Comparison of ENCODE assay signal across 21 cellular contexts in the genomic region with DNA sequence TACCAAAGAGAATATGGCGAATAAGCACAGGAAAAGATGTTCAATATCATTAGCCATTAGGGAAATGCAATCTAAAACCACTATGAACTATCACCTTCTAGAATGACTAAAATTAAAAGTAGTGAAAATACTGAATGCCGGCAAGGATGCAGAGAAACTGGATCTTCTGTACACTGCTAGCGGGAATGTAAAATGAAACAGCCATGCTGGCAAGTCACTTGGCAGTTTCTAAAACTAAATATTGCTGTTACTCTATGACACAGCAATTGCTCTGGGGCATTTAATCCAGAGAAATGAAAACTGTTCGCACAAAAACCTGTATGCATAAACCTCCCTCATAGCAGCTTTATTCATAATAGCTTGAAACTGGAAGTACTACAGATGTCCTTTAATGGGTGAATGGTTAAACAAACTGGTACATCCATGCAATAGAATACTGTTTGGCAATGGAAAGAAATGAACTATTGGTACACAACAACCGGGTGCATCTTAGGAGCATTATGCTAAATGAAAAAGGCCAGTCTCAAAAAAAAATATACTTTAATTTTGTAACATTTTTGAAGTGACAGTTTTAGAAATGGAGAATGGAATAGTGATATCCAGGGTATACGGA.
"Had no signal": no experiment of that assay in that cellular context is flagged by ENCODE, and none has a peak within 500 bp of the region (broad histone marks: within the 10 kb centered on the region; RNA-seq: fewer than 3 reads in every experiment).

No MANE protein-coding gene starts in this region.

- H3K27ac ChIP-seq: colonic mucosa, gastroesophageal sphincter, neural progenitor cell, spleen, thoracic aorta, upper lobe of left lung had no signal

- ATAC-seq: activated naive CD4-positive, alpha-beta T cell treated with anti-CD3 and anti-CD28 coated beads, Interleukin-2, amount 50 U/mL, for 72 hours; effector memory CD8-positive, alpha-beta T cell; esophagus mucosa; gastroesophageal sphincter; WTC11 had no signal

- H3K36me3 ChIP-seq: colonic mucosa, neural progenitor cell, upper lobe of left lung had no signal

- H3K9me3 ChIP-seq: colonic mucosa, gastroesophageal sphincter, spleen, thoracic aorta, upper lobe of left lung had no signal

- H3K9ac ChIP-seq: neural progenitor cell had no signal

- H3K4me1 ChIP-seq: colonic mucosa, neural progenitor cell had no signal

- H3K27me3 ChIP-seq: colonic mucosa, dorsolateral prefrontal cortex, gastroesophageal sphincter, neural progenitor cell, spleen, upper lobe of left lung had no signal

- H3K4me3 ChIP-seq: colonic mucosa, gastroesophageal sphincter, lung, neural progenitor cell, spleen, thoracic aorta, upper lobe of left lung had no signal

- FAIRE-seq: endothelial cell of umbilical vein had no signal

- DNase-seq: activated T-cell treated with anti-CD3 and anti-CD28 coated beads, Interleukin-2, amount 50 U/mL, for 1 hour; aorta; caudate nucleus; colonic mucosa; dorsolateral prefrontal cortex; effector memory CD8-positive, alpha-beta T cell; kidney; naive B cell; spleen; stimulated activated CD4-positive, alpha-beta T cell treated with anti-CD3 and anti-CD28 coated beads, Interleukin-4, amount 100 ng/mL, for 1 hour; stimulated activated naive CD4-positive, alpha-beta T cell treated with Interleukin-2 at 50 U/mL for 16 hours; T-helper 9 cell; upper lobe of left lung had no signal
